29 cellular contexts compared by ENCODE assay signal in the genomic region with DNA sequence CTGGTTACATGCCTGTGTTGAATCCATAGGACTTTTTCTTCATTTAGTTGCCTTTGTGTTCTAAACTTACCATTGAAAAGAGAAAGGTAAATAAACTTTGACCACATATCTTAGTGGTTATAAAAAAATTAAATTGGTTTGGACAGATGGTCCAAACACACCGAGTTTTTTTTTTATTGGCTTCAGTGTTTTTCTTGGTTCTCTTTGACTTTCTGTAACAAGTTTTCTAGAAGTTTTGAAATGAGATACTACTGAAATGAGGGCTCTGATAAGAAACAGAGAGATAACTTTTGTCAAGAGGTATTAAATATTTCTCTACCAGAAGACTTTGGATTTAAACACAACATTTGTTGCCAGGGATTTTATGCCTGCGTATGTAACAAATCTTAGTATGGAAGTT. TPM values are rescaled to one million over a fixed set of nuclear protein-coding genes. Genes with fewer than 3 reads are reported as not detected.
A peak's percentile ranks its signal among the peaks of the same experiment; 100 is the strongest.
DNase-seq lines count a peak whose midpoint lies in the region; ATAC-seq and TF ChIP-seq lines count a peak whose summit lies in the region.
"Had no signal": no experiment of that assay in that cellular context is flagged by ENCODE, and none has a peak within 500 bp of the region (broad histone marks: within the 10 kb centered on the region; RNA-seq: fewer than 3 reads in every experiment).

No MANE protein-coding gene starts in this region.

- H3K27me3 Mint-ChIP-seq in central memory CD8-positive, alpha-beta T cell: no peaks in the 10 kb centered on the region
- no peaks in the 10 kb centered on the region for H3K27me3 Mint-ChIP-seq in T-helper 17 cell
- H3K27me3 Mint-ChIP-seq: stimulated activated naive CD8-positive, alpha-beta T cell treated with anti-CD3 and anti-CD28 coated beads, Interleukin-15, amount 100 ng/mL, for 72 hours had no signal

- intact Hi-C loops in mucosa of descending colon (cut with DNase I, micrococcal nuclease): no loop called here
- intact Hi-C loops in breast epithelium (cut with DNase I; ENCODE audit: low total_unique reads): no loop called here

- DNase-seq in SJCRH30 (no peak), mucosa of descending colon (no peak), breast epithelium (ENCODE audit: low spot score in 2 of 2) (no peak), T-helper 17 cell (no peak)
- DNase-seq in central memory CD8-positive, alpha-beta T cell (ENCODE audit: low spot score in 2 of 2): no peak
- no peak for DNase-seq in activated CD4-positive, alpha-beta T cell treated with anti-CD3 and anti-CD28 coated beads, Interleukin-2, amount 50 U/mL, for 48 hours
- DNase-seq: activated CD4-positive, alpha-beta memory T cell treated with anti-CD3 and anti-CD28 coated beads, Interleukin-2, amount 10 ng/mL, durations not matched to agents 7 days and 5 days; activated CD4-positive, alpha-beta T cell treated with anti-CD3 and anti-CD28 coated beads for 1 hour; activated CD8-positive, alpha-beta memory T cell treated with anti-CD3 and anti-CD28 coated beads, Interleukin-2, amount 50 U/mL, for 48 hours; activated naive CD4-positive, alpha-beta T cell treated with anti-CD3 and anti-CD28 coated beads for 36 hours; amniotic stem cell; COR-L47; KG1; MG63; NCI-H1436; NCI-H2081 treated with DMSO at 0.1 percent for 48 hours; NCI-H2227 treated with DMSO at 0.1 percent for 48 hours; pancreas; PC-9; stimulated activated CD4-positive, alpha-beta T cell treated with anti-CD3 and anti-CD28 coated beads, Interleukin-12 subunit alpha, Interleukin-12 subunit beta, amount 100 ng/mL, for 4 hours; stimulated activated CD4-positive, alpha-beta T cell treated with anti-CD3 and anti-CD28 coated beads, Interleukin-2, amount 100 ng/mL, for 48 hours; stimulated activated naive CD8-positive, alpha-beta T cell treated with anti-CD3 and anti-CD28 coated beads, Interleukin-15, amount 100 ng/mL, for 72 hours had no signal

- TF ChIP-seq CTCF in mucosa of descending colon (IDR thresholded peaks at IDR 0.05) (no peak), breast epithelium (IDR thresholded peaks at IDR 0.05) (no peak)

- ATAC-seq in central memory CD8-positive, alpha-beta T cell (replicated peaks; ENCODE audit: extremely low read depth, poor library complexity, severe bottlenecking): no peak
- ATAC-seq in mucosa of descending colon (peak; percentile 53), T-helper 17 cell (no peak)
- ATAC-seq: pancreas; Right ventricle myocardium inferior; stimulated activated naive CD8-positive, alpha-beta T cell treated with anti-CD3 and anti-CD28 coated beads, Interleukin-15, amount 100 ng/mL, for 72 hours had no signal

- no peaks in the 10 kb centered on the region for H3K36me3 Mint-ChIP-seq in central memory CD8-positive, alpha-beta T cell (ENCODE audit: insufficient read depth)
- no peaks in the 10 kb centered on the region for H3K36me3 Mint-ChIP-seq in T-helper 17 cell (ENCODE audit: low read depth)

- H3K4me1 ChIP-seq in SJCRH30: peaks cover 64% of the 10 kb centered on the region
- H3K4me1 ChIP-seq in mucosa of descending colon (ENCODE audit: low read depth): no peaks in the 10 kb centered on the region
- peaks cover 2 to 61% (median 56%) of the 10 kb centered on the region in 5 donors for H3K4me1 ChIP-seq in subcutaneous abdominal adipose tissue (ENCODE audit: control insufficient read depth in 5 of 5, insufficient read depth in 5 of 5, low read length in 5 of 5)
- H3K4me1 ChIP-seq in breast epithelium: no peaks in the 10 kb centered on the region

- peak overlapping the region; percentile 85 for H3K27ac Mint-ChIP-seq in central memory CD8-positive, alpha-beta T cell (ENCODE audit: low read depth)
- H3K27ac Mint-ChIP-seq in T-helper 17 cell: no peak overlapping the region
- H3K27ac Mint-ChIP-seq: activated naive CD4-positive, alpha-beta T cell treated with anti-CD3 and anti-CD28 coated beads for 36 hours; activated T-helper 1 cell treated with anti-CD3 and anti-CD28 coated beads, Interleukin-12 subunit alpha, Interleukin-12 subunit beta, Interleukin-2, Interleukin-4 antibody, amounts not matched to agents 30 ng/mL and 10 ng/mL and 1 ng/mL, durations not matched to agents 14 hours and 24 hours and 36 hours; stimulated activated naive CD8-positive, alpha-beta T cell treated with anti-CD3 and anti-CD28 coated beads, Interleukin-15, amount 100 ng/mL, for 72 hours had no signal

- H3K27me3 ChIP-seq in SJCRH30 (no peaks in the 10 kb centered on the region), subcutaneous abdominal adipose tissue (ENCODE audit: control insufficient read depth in 5 of 5, insufficient read depth in 4 of 5, low read length in 5 of 5) (no peaks in the 10 kb centered on the region), breast epithelium (no peaks in the 10 kb centered on the region)
- H3K27me3 ChIP-seq: MG63, pancreas, tibial nerve had no signal

- no peak for TF ChIP-seq POLR2A in breast epithelium (IDR thresholded peaks at IDR 0.05)

- no peaks in the 10 kb centered on the region for H3K9me3 Mint-ChIP-seq in central memory CD8-positive, alpha-beta T cell
- H3K9me3 Mint-ChIP-seq: activated CD4-positive, alpha-beta memory T cell treated with anti-CD3 and anti-CD28 coated beads, Interleukin-2, amount 10 ng/mL, durations not matched to agents 7 days and 5 days; activated T-helper 1 cell treated with anti-CD3 and anti-CD28 coated beads, Interleukin-12 subunit alpha, Interleukin-12 subunit beta, Interleukin-2, Interleukin-4 antibody, amounts not matched to agents 30 ng/mL and 10 ng/mL and 1 ng/mL, durations not matched to agents 14 hours and 24 hours and 36 hours; stimulated activated naive CD8-positive, alpha-beta T cell treated with anti-CD3 and anti-CD28 coated beads, Interleukin-15, amount 100 ng/mL, for 72 hours had no signal

- H3K4me3 ChIP-seq in SJCRH30: no peak overlapping the region
- H3K4me3 ChIP-seq in mucosa of descending colon: no peak overlapping the region
- H3K4me3 ChIP-seq in subcutaneous abdominal adipose tissue (ENCODE audit: low read depth in 1 of 5, low read length in 5 of 5): no peak overlapping the region
- H3K4me3 ChIP-seq in breast epithelium: no peak overlapping the region
- H3K4me3 ChIP-seq: HAP-1, lung, MG63, pancreas, PC-9, tibial nerve had no signal

- H3K36me3 ChIP-seq in SJCRH30 (peaks cover 8% of the 10 kb centered on the region), mucosa of descending colon (ENCODE audit: low read depth) (no peaks in the 10 kb centered on the region), subcutaneous abdominal adipose tissue (ENCODE audit: control insufficient read depth in 5 of 5, insufficient read depth in 5 of 5, low read length in 5 of 5) (no peaks in the 10 kb centered on the region), breast epithelium (no peaks in the 10 kb centered on the region)
- H3K36me3 ChIP-seq: HAP-1, pancreas, tibial nerve had no signal

- peaks cover 12% of the 10 kb centered on the region for H3K4me1 Mint-ChIP-seq in central memory CD8-positive, alpha-beta T cell
- H3K4me1 Mint-ChIP-seq in T-helper 17 cell: no peaks in the 10 kb centered on the region
- H3K4me1 Mint-ChIP-seq: stimulated activated naive CD8-positive, alpha-beta T cell treated with anti-CD3 and anti-CD28 coated beads, Interleukin-15, amount 100 ng/mL, for 72 hours had no signal

- no peaks in the 10 kb centered on the region for H3K9me3 ChIP-seq in SJCRH30 (replicated peaks)
- no peaks in the 10 kb centered on the region for H3K9me3 ChIP-seq in mucosa of descending colon
- H3K9me3 ChIP-seq in subcutaneous abdominal adipose tissue (ENCODE audit: control insufficient read depth in 5 of 5, low read length in 5 of 5): no peaks in the 10 kb centered on the region
- no peaks in the 10 kb centered on the region for H3K9me3 ChIP-seq in breast epithelium
- no peaks in the 10 kb centered on the region for H3K9me3 ChIP-seq in T-helper 17 cell (ENCODE audit: control insufficient read depth, low read length, poor library complexity, severe bottlenecking)
- H3K9me3 ChIP-seq: HAP-1, MG63, pancreas, tibial nerve had no signal

- no peak overlapping the region for H3K9ac ChIP-seq in subcutaneous abdominal adipose tissue (ENCODE audit: low read length in 5 of 5)

- H3K4me3 Mint-ChIP-seq in central memory CD8-positive, alpha-beta T cell: no peak overlapping the region
- no peak overlapping the region for H3K4me3 Mint-ChIP-seq in T-helper 17 cell
- H3K4me3 Mint-ChIP-seq: activated CD4-positive, alpha-beta memory T cell treated with anti-CD3 and anti-CD28 coated beads, Interleukin-2, amount 10 ng/mL, durations not matched to agents 7 days and 5 days; activated naive CD4-positive, alpha-beta T cell treated with anti-CD3 and anti-CD28 coated beads for 36 hours; activated T-helper 1 cell treated with anti-CD3 and anti-CD28 coated beads, Interleukin-12 subunit alpha, Interleukin-12 subunit beta, Interleukin-2, Interleukin-4 antibody, amounts not matched to agents 30 ng/mL and 10 ng/mL and 1 ng/mL, durations not matched to agents 14 hours and 24 hours and 36 hours; stimulated activated naive CD8-positive, alpha-beta T cell treated with anti-CD3 and anti-CD28 coated beads, Interleukin-15, amount 100 ng/mL, for 72 hours had no signal

- H3K27ac ChIP-seq in SJCRH30 (peak overlapping the region; percentile 13), subcutaneous abdominal adipose tissue (ENCODE audit: low read depth, low read length) (peak overlapping the region; percentile 71), breast epithelium (no peak overlapping the region)
- H3K27ac ChIP-seq: C4-2B, pancreas, PC-9 had no signal

RNA-seq across cellular contexts. Expression of a gene that starts 20.7 kb away (rescaled TPM):
- 258 and 260 TPM in 2 replicates for total RNA-seq in SJCRH30 (2014; rRNA removed; shearing (Covaris generic))
- 100 to 1,000 TPM; 237 to 396 (median 392) TPM for total RNA-seq in mucosa of descending colon
- total RNA-seq in breast epithelium: 1,000 to 10,000 TPM in 1 of 3 donors, 100 to 1,000 TPM in 2; 223 to 1,216 (median 273) TPM
- total RNA-seq in T-helper 17 cell: 100 to 1,000 TPM; 187 to 195 TPM

Comparison
In these comparisons a context has a peak if more than half of its experiments do, and no peak if none do; other contexts are left out.
1. H3K27ac ChIP-seq: peak in SJCRH30 (single experiment) and subcutaneous abdominal adipose tissue (single experiment); none in breast epithelium (0 of 2).